ENCODE assay signal across 8 cellular contexts in the genomic region with DNA sequence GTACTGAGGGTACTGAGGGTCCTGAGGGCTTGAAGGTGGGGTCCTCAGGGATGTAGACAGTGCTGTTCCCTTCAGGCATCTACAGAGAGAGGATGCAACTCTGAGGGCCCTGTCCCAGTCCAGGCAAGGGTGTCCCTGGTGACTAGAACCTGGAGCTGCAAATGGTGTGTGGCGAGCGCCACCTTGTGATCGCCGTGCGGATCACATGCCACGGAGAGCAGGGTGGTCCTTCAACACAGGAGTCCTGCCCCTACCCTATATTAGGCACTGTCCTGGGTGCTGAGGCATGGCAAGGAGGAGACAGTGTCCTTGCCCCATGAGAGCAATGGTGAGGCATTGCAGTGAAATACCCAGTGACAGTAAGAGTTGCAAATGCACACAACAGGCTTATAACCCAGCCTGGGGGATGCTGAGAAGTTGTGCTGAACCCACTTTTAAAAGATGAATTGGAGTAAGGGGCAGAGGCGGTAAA. TPM values are rescaled to one million over a fixed set of nuclear protein-coding genes. Genes with fewer than 3 reads are reported as not detected.
DNase-seq lines count a peak whose midpoint lies in the region; ATAC-seq, FAIRE-seq and TF ChIP-seq lines count a peak whose summit lies in the region.

No MANE protein-coding gene starts in this region.

- ATAC-seq in GM18907 (IDR thresholded peaks at IDR 0.05; ENCODE audit: unreplicated experiment): no peak

- TF ChIP-seq CTCF in AG09319 (IDR thresholded peaks at IDR 0.05; ENCODE audit: low read depth, low read length): peak; percentile 68
- TF ChIP-seq CTCF in MM.1S (IDR thresholded peaks at IDR 0.05; ENCODE audit: low read length): peak; percentile 91
- peak; percentile 96 for TF ChIP-seq CTCF in VCaP (conservative IDR thresholded peaks at IDR 0.05)

- peak; percentile 15 for DNase-seq in AG09319 (ENCODE audit: extremely low read depth, low read depth)
- peak; percentile 72 for DNase-seq in GM12891 (ENCODE audit: insufficient read length, low spot score)
- peak; percentile 24 for DNase-seq in MM.1S
- peak; percentile 29 for DNase-seq in fibroblast of gingiva (ENCODE audit: low read depth)
- peak; percentile 20 for DNase-seq in occipital lobe (lab: John Stamatoyannopoulos, UW)
- DNase-seq in globus pallidus (ENCODE audit: low spot score): no peak

- H4K20me1 ChIP-seq in MM.1S (ENCODE audit: insufficient read depth, low read length): no peaks in the 10 kb centered on the region

- no peaks in the 10 kb centered on the region for H3K9me2 ChIP-seq in MM.1S (replicated peaks; ENCODE audit: insufficient read depth, low read length)

- TF ChIP-seq POLR2A in GM12891 (IDR thresholded peaks at IDR 0.05; ENCODE audit: low read depth, low read length): no peak

- no peaks in the 10 kb centered on the region for H3K27me3 ChIP-seq in MM.1S (replicated peaks; ENCODE audit: insufficient read depth, low read length)

- H3K4me3 ChIP-seq in MM.1S (ENCODE audit: low read length): no peak overlapping the region

- no peak overlapping the region for H3K4me2 ChIP-seq in MM.1S (ENCODE audit: low read depth, low read length)

- no peak overlapping the region for H2AFZ ChIP-seq in MM.1S (ENCODE audit: low read length)

- H3K9me3 ChIP-seq in MM.1S (replicated peaks; ENCODE audit: insufficient read depth, low read length): no peaks in the 10 kb centered on the region

- no peaks in the 10 kb centered on the region for H3K36me3 ChIP-seq in MM.1S (replicated peaks; ENCODE audit: insufficient read depth, low read length)

- H3K9ac ChIP-seq in MM.1S (ENCODE audit: low read length): no peak overlapping the region

- no peaks in the 10 kb centered on the region for H3F3A ChIP-seq in MM.1S (ENCODE audit: insufficient read depth, low read length)

- FAIRE-seq in GM12891 (lab: Jason Lieb, UNC): peak; percentile 97

- no peaks in the 10 kb centered on the region for H3K4me1 ChIP-seq in MM.1S (ENCODE audit: low read length)

- H3K27ac ChIP-seq in MM.1S (ENCODE audit: low read length): no peak overlapping the region
- H3K27ac ChIP-seq in VCaP: no peak overlapping the region

- no peaks in the 10 kb centered on the region for H3K79me2 ChIP-seq in MM.1S (ENCODE audit: low read length)

TF ChIP-seq in GM12891, 5 proteins besides CTCF, POLR2A, EP300 and RAD21:
- no peak for TF ChIP-seq SPI1 (IDR thresholded peaks at IDR 0.05; ENCODE audit: low read depth, low read length)
- TF ChIP-seq POU2F2 (IDR thresholded peaks at IDR 0.05; ENCODE audit: low read depth, low read length): no peak
- no peak for TF ChIP-seq POLR2AphosphoS5 (IDR thresholded peaks at IDR 0.05; ENCODE audit: low read depth, low read length)
- no peak for TF ChIP-seq TAF1 (IDR thresholded peaks at IDR 0.05; ENCODE audit: low read depth, low read length)
- no peak for TF ChIP-seq PAX5 (IDR thresholded peaks at IDR 0.05; ENCODE audit: insufficient read depth, low read length, severe bottlenecking)

RNA-seq across cellular contexts. Expression of gene RHCG, which starts 23.6 kb away (rescaled TPM):
- not detected for polyA plus RNA-seq in GM12891 (2012; ENCODE audit: low read depth, missing spikeins)
- total RNA-seq in occipital lobe: 2.7 TPM
